Comparison of ENCODE assay signal across 12 cellular contexts in genomic region chr6:148693882-148694484, GRCh38. TPM values are rescaled to one million over a fixed set of nuclear protein-coding genes. Genes with fewer than 3 reads are reported as not detected.
DNase-seq lines count a peak whose midpoint lies in the region; ATAC-seq lines count a peak whose summit lies in the region.
"Had no signal": no experiment of that assay in that cellular context is flagged by ENCODE, and none has a peak within 500 bp of the region (broad histone marks: within the 10 kb centered on the region; RNA-seq: fewer than 3 reads in every experiment).

No MANE protein-coding gene starts in this region.

- CTCF ChIA-PET in activated CD4-positive, alpha-beta memory T cell treated with anti-CD3 and anti-CD28 coated beads for 36 hours (lab: Charles Lee), result no interaction called here

- peaks cover 21% of the 10 kb centered on the region for H3K4me1 Mint-ChIP-seq in memory B cell
- no peaks in the 10 kb centered on the region for H3K4me1 Mint-ChIP-seq in activated CD4-positive, alpha-beta memory T cell treated with anti-CD3 and anti-CD28 coated beads for 36 hours (ENCODE audit: low read depth)

- POLR2A ChIA-PET in activated CD4-positive, alpha-beta memory T cell treated with anti-CD3 and anti-CD28 coated beads for 36 hours (lab: Charles Lee), result no interaction called here

- H3K27ac Mint-ChIP-seq in memory B cell, result peak overlapping the region; percentile 88
- H3K27ac Mint-ChIP-seq in activated CD4-positive, alpha-beta memory T cell treated with anti-CD3 and anti-CD28 coated beads for 36 hours, result no peak overlapping the region

- H3K9me3 Mint-ChIP-seq in memory B cell, result peaks cover 3% of the 10 kb centered on the region
- H3K9me3 Mint-ChIP-seq in activated CD4-positive, alpha-beta memory T cell treated with anti-CD3 and anti-CD28 coated beads for 36 hours, result no peaks in the 10 kb centered on the region

- H3K36me3 Mint-ChIP-seq in memory B cell, result peaks cover 2% of the 10 kb centered on the region
- no peaks in the 10 kb centered on the region for H3K36me3 Mint-ChIP-seq in activated CD4-positive, alpha-beta memory T cell treated with anti-CD3 and anti-CD28 coated beads for 36 hours

- DNase-seq in Kasumi-1 (lab: John Stamatoyannopoulos, UW) (peak; percentile 24 to 39), memory B cell (ENCODE audit: low spot score in 2 of 2) (peak in 1 of 2 donors; percentile 27), RKO (ENCODE audit: low spot score) (no peak), A172 (ENCODE audit: low spot score) (no peak)
- DNase-seq in activated CD4-positive, alpha-beta memory T cell treated with anti-CD3 and anti-CD28 coated beads for 36 hours, result no peak
- DNase-seq: activated T-cell treated with anti-CD3 and anti-CD28 coated beads for 4 hours, caudate nucleus, NCI-H446 treated with DMSO at 0.1 percent for 48 hours, stomach had no signal

- peak overlapping the region; percentile 53 for H3K4me3 Mint-ChIP-seq in memory B cell
- no peak overlapping the region for H3K4me3 Mint-ChIP-seq in activated CD4-positive, alpha-beta memory T cell treated with anti-CD3 and anti-CD28 coated beads for 36 hours

- peak; percentile 65 for ATAC-seq in GM18499 (IDR thresholded peaks at IDR 0.05; ENCODE audit: insufficient read depth, unreplicated experiment)
- peak; percentile 72 for ATAC-seq in GM21737 (IDR thresholded peaks at IDR 0.05; ENCODE audit: unreplicated experiment)
- peak; percentile 99 for ATAC-seq in memory B cell (ENCODE audit: low read depth)
- no peak for ATAC-seq in GM19455 (IDR thresholded peaks at IDR 0.05; ENCODE audit: unreplicated experiment)

- H3K27me3 Mint-ChIP-seq in memory B cell, result no peaks in the 10 kb centered on the region
- peaks cover 2% of the 10 kb centered on the region for H3K27me3 Mint-ChIP-seq in activated CD4-positive, alpha-beta memory T cell treated with anti-CD3 and anti-CD28 coated beads for 36 hours

- intact Hi-C loops in activated CD4-positive, alpha-beta memory T cell treated with anti-CD3 and anti-CD28 coated beads for 36 hours (cut with micrococcal nuclease), result no loop called here

RNA-seq across cellular contexts. Expression of gene UST, which starts 52.8 kb away (rescaled TPM):
- total RNA-seq in activated CD4-positive, alpha-beta memory T cell treated with anti-CD3 and anti-CD28 coated beads for 36 hours, result 1 to 10 TPM; 3.7 to 4.9 TPM
- total RNA-seq in A172 (2014; rRNA removed; shearing (Covaris generic)), result 2.4 and 2.6 TPM in 2 replicates

Comparison
In these comparisons a context has a peak if more than half of its experiments do, and no peak if none do; other contexts are left out.
1. DNase-seq: peak in Kasumi-1 (2 of 2); none in RKO (single experiment), activated CD4-positive, alpha-beta memory T cell treated with anti-CD3 and anti-CD28 coated beads for 36 hours (single experiment) and A172 (single experiment).